ENCODE assay signal across 1 cellular context in genomic region chr16:88743693-88744519, GRCh38.
TF ChIP-seq lines count a peak whose summit lies in the region.

No MANE protein-coding gene starts in this region.

TF ChIP-seq in K562, 482 proteins besides CTCF, POLR2A, EP300 and RAD21 (continues in another document):
- TF ChIP-seq BCL6 (CRISPR knock-in tag; IDR thresholded peaks at IDR 0.05) (no peak), ZNF263 (CRISPR knock-in tag; IDR thresholded peaks at IDR 0.05; ENCODE audit: borderline replicate concordance) (no peak), SFPQ (IDR thresholded peaks at IDR 0.05; ENCODE audit: low read depth, low read length) (no peak), ZFP1 (CRISPR knock-in tag; IDR thresholded peaks at IDR 0.05) (no peak), HSF4 (CRISPR knock-in tag; IDR thresholded peaks at IDR 0.05; ENCODE audit: borderline replicate concordance) (no peak), EZH2 (IDR thresholded peaks at IDR 0.05; ENCODE audit: borderline replicate concordance, low read depth, low read length) (no peak), SREBF2 (CRISPR knock-in tag; IDR thresholded peaks at IDR 0.05) (no peak), SRSF9 (IDR thresholded peaks at IDR 0.05; ENCODE audit: borderline replicate concordance, low read depth, low read length) (no peak), ZNF311 (CRISPR knock-in tag; IDR thresholded peaks at IDR 0.05) (no peak), NR4A1 (CRISPR knock-in tag; IDR thresholded peaks at IDR 0.05) (no peak), NR4A1 (tag; IDR thresholded peaks at IDR 0.05) (no peak), POU5F1 (IDR thresholded peaks at IDR 0.05; ENCODE audit: borderline replicate concordance, low read depth, low read length, partially characterized antibody) (no peak), ZNF655 (CRISPR knock-in tag; IDR thresholded peaks at IDR 0.05) (no peak), CREB5 (CRISPR knock-in tag; IDR thresholded peaks at IDR 0.05) (no peak), CHCHD3 (CRISPR knock-in tag; IDR thresholded peaks at IDR 0.05) (no peak), KAT2B (IDR thresholded peaks at IDR 0.05; ENCODE audit: low read depth, low read length) (no peak), TEAD2 (tag; IDR thresholded peaks at IDR 0.05) (no peak), MAFG (tag; conservative IDR thresholded peaks at IDR 0.05) (no peak), RBM22 (IDR thresholded peaks at IDR 0.05; ENCODE audit: low read depth, low read length, poor library complexity, severe bottlenecking) (peak; percentile 2), RB1 (IDR thresholded peaks at IDR 0.05; ENCODE audit: low read depth) (peak; percentile 67; the same call in 1 of the 2 replicates), SRSF1 (IDR thresholded peaks at IDR 0.05; ENCODE audit: low read depth, low read length) (no peak), CREM (IDR thresholded peaks at IDR 0.05; ENCODE audit: low read depth) (peak; percentile 18; the same call in 1 of the 2 replicates), CEBPG (CRISPR knock-in tag; IDR thresholded peaks at IDR 0.05) (no peak), CEBPG (tag; conservative IDR thresholded peaks at IDR 0.05 in 1 of 2, IDR thresholded peaks at IDR 0.05 in 1 of 2) (no peak), RBM14 (IDR thresholded peaks at IDR 0.05; ENCODE audit: borderline replicate concordance, insufficient read depth, low read depth, low read length) (no peak), ZNF445 (CRISPR knock-in tag; IDR thresholded peaks at IDR 0.05; ENCODE audit: low read depth) (no peak), THRB (CRISPR knock-in tag; conservative IDR thresholded peaks at IDR 0.05) (no peak), ARID4B (CRISPR knock-in tag; IDR thresholded peaks at IDR 0.05) (0 out of 2 replicates have a peak, but pooled peaks have one; percentile 18), CHD2 (IDR thresholded peaks at IDR 0.05; ENCODE audit: low read depth, low read length) (no peak; the same call in 1 of the 2 replicates), NRF1 (conservative IDR thresholded peaks at IDR 0.05 in 1 of 2, IDR thresholded peaks at IDR 0.05 in 1 of 2) (no peak), BRCA1 (IDR thresholded peaks at IDR 0.05) (no peak), BRCA1 (CRISPR knock-in tag; IDR thresholded peaks at IDR 0.05) (no peak), MIER1 (IDR thresholded peaks at IDR 0.05; ENCODE audit: low read depth) (no peak), CTCFL (IDR thresholded peaks at IDR 0.05; ENCODE audit: borderline replicate concordance, insufficient read depth, low read depth, low read length, poor library complexity, severe bottlenecking) (peak; percentile 49), CBX2 (IDR thresholded peaks at IDR 0.05; ENCODE audit: insufficient read depth, low read length, poor library complexity, severe bottlenecking) (no peak), KLF16 (IDR thresholded peaks at IDR 0.05) (peak; percentile 56; the same call in 1 of the 2 replicates)
- TF ChIP-seq, protein P1, sequence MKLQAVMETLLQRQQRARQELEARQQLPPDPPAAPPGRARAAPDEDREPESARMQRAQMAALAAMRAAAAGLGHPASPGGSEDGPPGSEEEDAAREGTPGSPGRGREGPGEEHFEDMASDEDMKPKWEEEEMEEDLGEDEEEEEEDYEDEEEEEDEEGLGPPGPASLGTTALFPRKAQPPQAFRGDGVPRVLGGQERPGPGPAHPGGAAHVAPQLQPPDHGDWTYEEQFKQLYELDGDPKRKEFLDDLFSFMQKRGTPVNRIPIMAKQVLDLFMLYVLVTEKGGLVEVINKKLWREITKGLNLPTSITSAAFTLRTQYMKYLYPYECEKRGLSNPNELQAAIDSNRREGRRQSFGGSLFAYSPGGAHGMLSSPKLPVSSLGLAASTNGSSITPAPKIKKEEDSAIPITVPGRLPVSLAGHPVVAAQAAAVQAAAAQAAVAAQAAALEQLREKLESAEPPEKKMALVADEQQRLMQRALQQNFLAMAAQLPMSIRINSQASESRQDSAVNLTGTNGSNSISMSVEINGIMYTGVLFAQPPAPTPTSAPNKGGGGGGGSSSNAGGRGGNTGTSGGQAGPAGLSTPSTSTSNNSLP (IDR thresholded peaks at IDR 0.05; ENCODE audit: borderline replicate concordance, low read depth, low read length), result no peak
- TF ChIP-seq, protein P2, sequence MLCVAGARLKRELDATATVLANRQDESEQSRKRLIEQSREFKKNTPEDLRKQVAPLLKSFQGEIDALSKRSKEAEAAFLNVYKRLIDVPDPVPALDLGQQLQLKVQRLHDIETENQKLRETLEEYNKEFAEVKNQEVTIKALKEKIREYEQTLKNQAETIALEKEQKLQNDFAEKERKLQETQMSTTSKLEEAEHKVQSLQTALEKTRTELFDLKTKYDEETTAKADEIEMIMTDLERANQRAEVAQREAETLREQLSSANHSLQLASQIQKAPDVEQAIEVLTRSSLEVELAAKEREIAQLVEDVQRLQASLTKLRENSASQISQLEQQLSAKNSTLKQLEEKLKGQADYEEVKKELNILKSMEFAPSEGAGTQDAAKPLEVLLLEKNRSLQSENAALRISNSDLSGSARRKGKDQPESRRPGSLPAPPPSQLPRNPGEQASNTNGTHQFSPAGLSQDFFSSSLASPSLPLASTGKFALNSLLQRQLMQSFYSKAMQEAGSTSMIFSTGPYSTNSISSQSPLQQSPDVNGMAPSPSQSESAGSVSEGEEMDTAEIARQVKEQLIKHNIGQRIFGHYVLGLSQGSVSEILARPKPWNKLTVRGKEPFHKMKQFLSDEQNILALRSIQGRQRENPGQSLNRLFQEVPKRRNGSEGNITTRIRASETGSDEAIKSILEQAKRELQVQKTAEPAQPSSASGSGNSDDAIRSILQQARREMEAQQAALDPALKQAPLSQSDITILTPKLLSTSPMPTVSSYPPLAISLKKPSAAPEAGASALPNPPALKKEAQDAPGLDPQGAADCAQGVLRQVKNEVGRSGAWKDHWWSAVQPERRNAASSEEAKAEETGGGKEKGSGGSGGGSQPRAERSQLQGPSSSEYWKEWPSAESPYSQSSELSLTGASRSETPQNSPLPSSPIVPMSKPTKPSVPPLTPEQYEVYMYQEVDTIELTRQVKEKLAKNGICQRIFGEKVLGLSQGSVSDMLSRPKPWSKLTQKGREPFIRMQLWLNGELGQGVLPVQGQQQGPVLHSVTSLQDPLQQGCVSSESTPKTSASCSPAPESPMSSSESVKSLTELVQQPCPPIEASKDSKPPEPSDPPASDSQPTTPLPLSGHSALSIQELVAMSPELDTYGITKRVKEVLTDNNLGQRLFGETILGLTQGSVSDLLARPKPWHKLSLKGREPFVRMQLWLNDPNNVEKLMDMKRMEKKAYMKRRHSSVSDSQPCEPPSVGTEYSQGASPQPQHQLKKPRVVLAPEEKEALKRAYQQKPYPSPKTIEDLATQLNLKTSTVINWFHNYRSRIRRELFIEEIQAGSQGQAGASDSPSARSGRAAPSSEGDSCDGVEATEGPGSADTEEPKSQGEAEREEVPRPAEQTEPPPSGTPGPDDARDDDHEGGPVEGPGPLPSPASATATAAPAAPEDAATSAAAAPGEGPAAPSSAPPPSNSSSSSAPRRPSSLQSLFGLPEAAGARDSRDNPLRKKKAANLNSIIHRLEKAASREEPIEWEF (CRISPR knock-in tag; IDR thresholded peaks at IDR 0.05), result no peak
- TF ChIP-seq, protein P3, sequence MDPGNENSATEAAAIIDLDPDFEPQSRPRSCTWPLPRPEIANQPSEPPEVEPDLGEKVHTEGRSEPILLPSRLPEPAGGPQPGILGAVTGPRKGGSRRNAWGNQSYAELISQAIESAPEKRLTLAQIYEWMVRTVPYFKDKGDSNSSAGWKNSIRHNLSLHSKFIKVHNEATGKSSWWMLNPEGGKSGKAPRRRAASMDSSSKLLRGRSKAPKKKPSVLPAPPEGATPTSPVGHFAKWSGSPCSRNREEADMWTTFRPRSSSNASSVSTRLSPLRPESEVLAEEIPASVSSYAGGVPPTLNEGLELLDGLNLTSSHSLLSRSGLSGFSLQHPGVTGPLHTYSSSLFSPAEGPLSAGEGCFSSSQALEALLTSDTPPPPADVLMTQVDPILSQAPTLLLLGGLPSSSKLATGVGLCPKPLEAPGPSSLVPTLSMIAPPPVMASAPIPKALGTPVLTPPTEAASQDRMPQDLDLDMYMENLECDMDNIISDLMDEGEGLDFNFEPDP (CRISPR knock-in tag; IDR thresholded peaks at IDR 0.05), result no peak
- TF ChIP-seq, protein P4, sequence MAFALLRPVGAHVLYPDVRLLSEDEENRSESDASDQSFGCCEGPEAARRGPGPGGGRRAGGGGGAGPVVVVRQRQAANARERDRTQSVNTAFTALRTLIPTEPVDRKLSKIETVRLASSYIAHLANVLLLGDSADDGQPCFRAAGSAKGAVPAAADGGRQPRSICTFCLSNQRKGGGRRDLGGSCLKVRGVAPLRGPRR (CRISPR knock-in tag; IDR thresholded peaks at IDR 0.05), result no peak
